ENCODE assay signal across 20 cellular contexts in the genomic region with DNA sequence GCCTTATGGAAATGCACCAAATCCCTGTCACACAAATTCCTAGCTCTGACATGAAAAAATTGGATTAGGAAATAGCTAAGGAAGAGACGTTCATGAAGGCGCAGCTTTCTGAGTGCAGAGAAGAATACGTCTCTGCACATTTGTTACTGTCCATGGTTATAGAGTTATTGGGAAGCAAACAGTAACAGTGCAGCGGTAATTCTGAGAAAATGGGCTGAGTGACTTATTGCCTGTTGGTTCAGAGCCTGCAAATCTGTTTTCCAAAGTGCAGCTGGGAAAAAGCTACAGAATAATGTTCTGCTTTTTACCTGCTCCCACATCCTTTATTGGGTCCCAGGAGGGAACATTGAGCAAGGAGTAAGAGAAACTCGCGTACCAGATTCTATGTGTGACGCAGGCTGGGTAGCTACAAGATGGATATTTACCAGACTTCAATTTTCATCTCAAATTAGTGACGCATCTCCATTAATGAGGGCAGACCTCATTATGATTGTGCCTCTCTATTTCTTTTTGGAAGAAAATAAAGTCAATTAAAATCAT.
DNase-seq lines count a peak whose midpoint lies in the region; TF ChIP-seq lines count a peak whose summit lies in the region.
"Had no signal": no experiment of that assay in that cellular context is flagged by ENCODE, and none has a peak within 500 bp of the region (broad histone marks: within the 10 kb centered on the region; RNA-seq: fewer than 3 reads in every experiment).

No MANE protein-coding gene starts in this region.

- H3K36me3 ChIP-seq in neural progenitor cell (no peaks in the 10 kb centered on the region), uterus (no peaks in the 10 kb centered on the region)
- H3K36me3 ChIP-seq: HAP-1 had no signal

- no peak for TF ChIP-seq CTCF in fibroblast of mammary gland (conservative IDR thresholded peaks at IDR 0.05; ENCODE audit: control insufficient read depth, insufficient read depth, low read depth, low read length)
- no peak for TF ChIP-seq CTCF in neural progenitor cell (IDR thresholded peaks at IDR 0.05)
- no peak for TF ChIP-seq CTCF in uterus (IDR thresholded peaks at IDR 0.05)

- H3K4me2 ChIP-seq in neural progenitor cell: peak overlapping the region; percentile 17
- H3K4me2 ChIP-seq: A549 had no signal

- no peak overlapping the region for H3K4me3 Mint-ChIP-seq in neural progenitor cell
- H3K4me3 Mint-ChIP-seq in activated naive CD4-positive, alpha-beta T cell treated with anti-CD3 and anti-CD28 coated beads for 36 hours: no peak overlapping the region
- H3K4me3 Mint-ChIP-seq: CD4-positive, alpha-beta memory T cell; HFFc6 had no signal

- CTCF ChIA-PET in activated naive CD4-positive, alpha-beta T cell treated with anti-CD3 and anti-CD28 coated beads for 36 hours (lab: Charles Lee): no interaction called here

- no peaks in the 10 kb centered on the region for H4K20me1 ChIP-seq in neural progenitor cell (ENCODE audit: low read depth)

- H3K9ac ChIP-seq in neural progenitor cell: no peak overlapping the region

- no peaks in the 10 kb centered on the region for H3K9me3 ChIP-seq in neural progenitor cell (ENCODE audit: low read depth)
- H3K9me3 ChIP-seq in uterus: no peaks in the 10 kb centered on the region
- H3K9me3 ChIP-seq: A549, HAP-1 had no signal

- H3F3A ChIP-seq in neural progenitor cell (ENCODE audit: low read depth): no peaks in the 10 kb centered on the region

- no peak overlapping the region for H3K27ac Mint-ChIP-seq in neural progenitor cell
- H3K27ac Mint-ChIP-seq in activated naive CD4-positive, alpha-beta T cell treated with anti-CD3 and anti-CD28 coated beads for 36 hours: no peak overlapping the region
- H3K27ac Mint-ChIP-seq: CD4-positive, alpha-beta memory T cell; HFFc6 had no signal

- no peaks in the 10 kb centered on the region for H3K27me3 ChIP-seq in neural progenitor cell
- H3K27me3 ChIP-seq in uterus: no peaks in the 10 kb centered on the region

- no peaks in the 10 kb centered on the region for H3K36me3 Mint-ChIP-seq in neural progenitor cell
- no peaks in the 10 kb centered on the region for H3K36me3 Mint-ChIP-seq in activated naive CD4-positive, alpha-beta T cell treated with anti-CD3 and anti-CD28 coated beads for 36 hours (ENCODE audit: low read depth)
- H3K36me3 Mint-ChIP-seq: CD4-positive, alpha-beta memory T cell had no signal

- no peak overlapping the region for H3K27ac ChIP-seq in neural progenitor cell
- peak overlapping the region in 1 of 2 donors; percentile 21 for H3K27ac ChIP-seq in uterus
- H3K27ac ChIP-seq: A549 had no signal

- H3K9me3 Mint-ChIP-seq in neural progenitor cell: no peaks in the 10 kb centered on the region
- no peaks in the 10 kb centered on the region for H3K9me3 Mint-ChIP-seq in activated naive CD4-positive, alpha-beta T cell treated with anti-CD3 and anti-CD28 coated beads for 36 hours

- DNase-seq in NCI-H82 (lab: John Stamatoyannopoulos, UW): peak; percentile 81
- DNase-seq in fibroblast of mammary gland (ENCODE audit: low read depth): peak; percentile 66
- DNase-seq in neural progenitor cell (ENCODE audit: low spot score): no peak
- peak; percentile 47 to 60 for DNase-seq in uterus
- DNase-seq in activated naive CD4-positive, alpha-beta T cell treated with anti-CD3 and anti-CD28 coated beads for 36 hours: no peak
- no peak for DNase-seq in AML-193 (lab: John Stamatoyannopoulos, UW)
- DNase-seq in activated CD8-positive, alpha-beta memory T cell treated with anti-CD3 and anti-CD28 coated beads, Interleukin-2, amount 50 U/mL, for 48 hours: no peak
- DNase-seq: 8988T; ACHN; C1 segment of cervical spinal cord; Calu3; CD4-positive, alpha-beta memory T cell; COR-L47; DMS53; DMS79 treated with DMSO at 0.1 percent for 48 hours; GF-D8; GOT3; HFFc6 had no signal

- H3K4me3 ChIP-seq in fibroblast of mammary gland (ENCODE audit: control insufficient read depth, low read depth, low read length) (no peak overlapping the region), neural progenitor cell (no peak overlapping the region), uterus (no peak overlapping the region)
- H3K4me3 ChIP-seq: A549, HAP-1 had no signal

- H3K27me3 Mint-ChIP-seq in neural progenitor cell (ENCODE audit: insufficient read depth, low read depth): peaks cover 4% of the 10 kb centered on the region
- no peaks in the 10 kb centered on the region for H3K27me3 Mint-ChIP-seq in activated naive CD4-positive, alpha-beta T cell treated with anti-CD3 and anti-CD28 coated beads for 36 hours (ENCODE audit: low read depth)
- H3K27me3 Mint-ChIP-seq: CD4-positive, alpha-beta memory T cell had no signal

- intact Hi-C loops in uterus (cut with DNase I; ENCODE audit: low total_unique reads): no loop called here
- intact Hi-C loops in activated naive CD4-positive, alpha-beta T cell treated with anti-CD3 and anti-CD28 coated beads for 36 hours (cut with micrococcal nuclease): no loop called here

- H2AFZ ChIP-seq in neural progenitor cell (replicated peaks): peak overlapping the region; percentile 59

- no peaks in the 10 kb centered on the region for H3K79me2 ChIP-seq in neural progenitor cell (ENCODE audit: low read depth)

- H3K4me1 Mint-ChIP-seq in neural progenitor cell: peaks cover 6% of the 10 kb centered on the region
- no peaks in the 10 kb centered on the region for H3K4me1 Mint-ChIP-seq in activated naive CD4-positive, alpha-beta T cell treated with anti-CD3 and anti-CD28 coated beads for 36 hours (ENCODE audit: low read depth)
- H3K4me1 Mint-ChIP-seq: CD4-positive, alpha-beta memory T cell had no signal

- H3K4me1 ChIP-seq in neural progenitor cell: peaks cover 12% of the 10 kb centered on the region
- no peaks in the 10 kb centered on the region for H3K4me1 ChIP-seq in uterus
- H3K4me1 ChIP-seq: A549, HAP-1 had no signal

- TF ChIP-seq POLR2A in uterus (IDR thresholded peaks at IDR 0.05): no peak

Comparison
In these comparisons a context has a peak if more than half of its experiments do, and no peak if none do; other contexts are left out.
1. DNase-seq: peak in NCI-H82 (single experiment), fibroblast of mammary gland (single experiment) and uterus (2 of 2); none in neural progenitor cell (single experiment), activated naive CD4-positive, alpha-beta T cell treated with anti-CD3 and anti-CD28 coated beads for 36 hours (single experiment), AML-193 (0 of 2) and activated CD8-positive, alpha-beta memory T cell treated with anti-CD3 and anti-CD28 coated beads, Interleukin-2, amount 50 U/mL, for 48 hours (single experiment).